ENCODE assay signal across 11 cellular contexts in the genomic region with DNA sequence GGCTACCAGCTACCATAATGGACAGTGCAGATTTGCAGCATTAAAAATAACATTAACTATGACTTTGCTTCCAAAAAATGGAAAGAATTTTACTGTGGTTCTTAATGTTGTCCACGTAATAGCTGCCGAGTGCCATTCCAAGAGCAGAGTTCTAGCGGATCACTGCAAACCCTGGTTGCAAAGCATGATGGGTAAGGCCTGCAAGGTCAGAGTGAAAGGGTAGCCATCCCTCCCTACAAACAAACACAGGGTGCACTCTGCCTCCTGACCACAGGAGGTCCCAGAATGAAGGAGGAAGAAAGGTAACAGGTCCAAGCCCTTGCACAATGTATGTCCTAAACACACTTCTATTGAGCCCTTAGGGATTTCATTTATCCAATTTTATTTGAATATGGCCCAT.
A peak's percentile ranks its signal among the peaks of the same experiment; 100 is the strongest.
DNase-seq lines count a peak whose midpoint lies in the region; ATAC-seq and TF ChIP-seq lines count a peak whose summit lies in the region.
"Had no signal": no experiment of that assay in that cellular context is flagged by ENCODE, and none has a peak within 500 bp of the region (broad histone marks: within the 10 kb centered on the region; RNA-seq: fewer than 3 reads in every experiment).

No MANE protein-coding gene starts in this region.

- DNase-seq in left ventricle myocardium superior (no peak), Right ventricle myocardium superior (no peak), PC-3 (peak; percentile 27), fibroblast of the aortic adventitia (ENCODE audit: low read depth) (peak; percentile 20), Peyer's patch (no peak), SW 1271 (lab: John Stamatoyannopoulos, UW) (no peak), cerebellum (ENCODE audit: low spot score) (no peak)
- DNase-seq: activated CD4-positive, alpha-beta T cell treated with anti-CD3 and anti-CD28 coated beads, Interleukin-2, amount 50 U/mL, for 48 hours; NCI-H146 had no signal

- H3K9me3 ChIP-seq in PC-3 (ENCODE audit: low read length), result no peaks in the 10 kb centered on the region
- no peaks in the 10 kb centered on the region for H3K9me3 ChIP-seq in Peyer's patch

- no peak for TF ChIP-seq POLR2A in Peyer's patch (IDR thresholded peaks at IDR 0.05)

- H3K79me2 ChIP-seq in PC-3 (ENCODE audit: low read length), result no peaks in the 10 kb centered on the region

- H3K27me3 ChIP-seq in PC-3 (ENCODE audit: low read length) (no peaks in the 10 kb centered on the region), Peyer's patch (no peaks in the 10 kb centered on the region)

- CTCF ChIA-PET in PC-3 (lab: Charles Lee), result no interaction called here

- POLR2A ChIA-PET in PC-3 (lab: Charles Lee; ENCODE audit: unreplicated experiment), result no interaction called here

- no TSS peak for BruUV-seq in PC-3 (replicated peaks; lab: Mats Ljungman, UMichigan)

- no peaks in the 10 kb centered on the region for H3K9me2 ChIP-seq in PC-3 (replicated peaks; ENCODE audit: low read length)

- no peaks in the 10 kb centered on the region for H3F3A ChIP-seq in PC-3 (ENCODE audit: low read length, unreplicated experiment)

- peak; percentile 34 for ATAC-seq in left ventricle myocardium superior
- no peak for ATAC-seq in Right ventricle myocardium superior (ENCODE audit: poor library complexity)
- peak; percentile 72 for ATAC-seq in PC-3
- no peak for ATAC-seq in HG03045 (IDR thresholded peaks at IDR 0.05; ENCODE audit: unreplicated experiment)

- no peak overlapping the region for H2AFZ ChIP-seq in PC-3 (ENCODE audit: low read length)

- intact Hi-C loops in left ventricle myocardium superior (cut with micrococcal nuclease), result no loop called here
- intact Hi-C loops in Right ventricle myocardium superior (cut with DNase I), result no loop called here
- intact Hi-C loops in PC-3 (cut with micrococcal nuclease), result loop anchor here (1.0 kb wide), 1 partner anchor 158 kb away; the partner anchor contains the start of gene DPF3

- no peak overlapping the region for H3K4me2 ChIP-seq in PC-3 (ENCODE audit: low read length)

- H3K27ac ChIP-seq in PC-3 (ENCODE audit: low read length) (no peak overlapping the region), Peyer's patch (no peak overlapping the region)
- H3K27ac ChIP-seq: skin epidermis had no signal

- no peaks in the 10 kb centered on the region for H4K20me1 ChIP-seq in PC-3 (ENCODE audit: low read length)

- H3K4me3 ChIP-seq in PC-3 (ENCODE audit: low read length), result no peak overlapping the region
- H3K4me3 ChIP-seq in fibroblast of the aortic adventitia (ENCODE audit: low read depth, low read length), result no peak overlapping the region
- H3K4me3 ChIP-seq in Peyer's patch, result no peak overlapping the region
- H3K4me3 ChIP-seq: skin epidermis had no signal

- no peaks in the 10 kb centered on the region for H3K4me1 ChIP-seq in PC-3 (ENCODE audit: insufficient read depth, low read length)
- H3K4me1 ChIP-seq in Peyer's patch, result no peaks in the 10 kb centered on the region

- H3K36me3 ChIP-seq in PC-3 (ENCODE audit: low read depth, low read length) (no peaks in the 10 kb centered on the region), Peyer's patch (no peaks in the 10 kb centered on the region)

- no peak overlapping the region for H3K9ac ChIP-seq in PC-3 (ENCODE audit: low read length)

- peak; percentile 47; the same call in 1 of the 2 replicates for TF ChIP-seq CTCF in PC-3 (conservative IDR thresholded peaks at IDR 0.05; ENCODE audit: low read depth, low read length)
- TF ChIP-seq CTCF in fibroblast of the aortic adventitia (IDR thresholded peaks at IDR 0.05; ENCODE audit: insufficient read depth, low read length), result no peak
- peak in 2 of 6 experiments; percentile 22 to 23 for TF ChIP-seq CTCF in Peyer's patch (IDR thresholded peaks at IDR 0.05)

Comparison
In these comparisons a context has a peak if more than half of its experiments do, and no peak if none do; other contexts are left out.
1. ATAC-seq: peak in left ventricle myocardium superior (single experiment) and PC-3 (single experiment); none in Right ventricle myocardium superior (single experiment) and HG03045 (single experiment).
2. DNase-seq: peak in PC-3 (single experiment) and fibroblast of the aortic adventitia (single experiment); none in left ventricle myocardium superior (single experiment), Right ventricle myocardium superior (single experiment), Peyer's patch (0 of 3), SW 1271 (0 of 2) and cerebellum (single experiment).